In the genomic region with DNA sequence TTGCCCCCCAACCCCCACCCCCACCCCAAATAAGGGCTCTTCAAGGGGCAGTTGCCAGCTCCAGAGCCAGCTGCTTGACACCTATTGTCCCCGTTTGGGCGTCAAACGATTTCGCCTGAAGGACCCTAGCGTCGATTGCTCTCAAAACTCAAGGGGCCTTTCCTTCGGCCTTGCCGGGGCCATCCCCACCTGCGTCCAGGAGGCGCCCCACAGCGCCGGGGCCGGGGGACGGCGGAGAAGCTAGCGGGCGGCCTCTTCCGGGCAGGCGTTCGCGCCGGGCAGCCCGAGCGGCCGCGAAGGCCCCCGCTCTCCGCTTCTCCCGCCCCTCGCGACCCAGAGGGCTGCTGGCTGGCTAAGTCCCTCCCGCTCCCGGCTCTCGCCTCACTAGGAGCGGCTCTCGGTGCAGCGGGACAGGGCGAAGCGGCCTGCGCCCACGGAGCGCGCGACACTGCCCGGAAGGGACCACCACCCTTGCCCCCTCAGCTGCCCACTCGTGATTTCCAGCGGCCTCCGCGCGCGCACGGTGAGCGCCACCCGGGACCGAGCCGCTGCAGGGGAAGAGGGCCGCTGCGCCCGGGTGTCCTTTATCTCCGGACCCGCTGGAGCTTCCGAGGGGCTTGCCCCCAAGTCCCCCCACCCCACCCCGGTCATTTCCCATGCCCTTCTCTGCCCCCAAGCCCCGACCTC, we compare ENCODE assay signal across 9 cellular contexts. TPM values are rescaled to one million over a fixed set of nuclear protein-coding genes. Genes with fewer than 3 reads are reported as not detected.
DNase-seq lines count a peak whose midpoint lies in the region; ATAC-seq, FAIRE-seq and TF ChIP-seq lines count a peak whose summit lies in the region.
"Had no signal": no experiment of that assay in that cellular context is flagged by ENCODE, and none has a peak within 500 bp of the region (broad histone marks: within the 10 kb centered on the region; RNA-seq: fewer than 3 reads in every experiment).

A gene with protein sequence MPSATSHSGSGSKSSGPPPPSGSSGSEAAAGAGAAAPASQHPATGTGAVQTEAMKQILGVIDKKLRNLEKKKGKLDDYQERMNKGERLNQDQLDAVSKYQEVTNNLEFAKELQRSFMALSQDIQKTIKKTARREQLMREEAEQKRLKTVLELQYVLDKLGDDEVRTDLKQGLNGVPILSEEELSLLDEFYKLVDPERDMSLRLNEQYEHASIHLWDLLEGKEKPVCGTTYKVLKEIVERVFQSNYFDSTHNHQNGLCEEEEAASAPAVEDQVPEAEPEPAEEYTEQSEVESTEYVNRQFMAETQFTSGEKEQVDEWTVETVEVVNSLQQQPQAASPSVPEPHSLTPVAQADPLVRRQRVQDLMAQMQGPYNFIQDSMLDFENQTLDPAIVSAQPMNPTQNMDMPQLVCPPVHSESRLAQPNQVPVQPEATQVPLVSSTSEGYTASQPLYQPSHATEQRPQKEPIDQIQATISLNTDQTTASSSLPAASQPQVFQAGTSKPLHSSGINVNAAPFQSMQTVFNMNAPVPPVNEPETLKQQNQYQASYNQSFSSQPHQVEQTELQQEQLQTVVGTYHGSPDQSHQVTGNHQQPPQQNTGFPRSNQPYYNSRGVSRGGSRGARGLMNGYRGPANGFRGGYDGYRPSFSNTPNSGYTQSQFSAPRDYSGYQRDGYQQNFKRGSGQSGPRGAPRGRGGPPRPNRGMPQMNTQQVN (plus strand): TSS at position 383 of the 687 bp plus-strand sequence. CDS start 690 bp downstream, outside the sequence.

- 1% methylated on average over 28 of the region's 64 CpGs for WGBS in A549 (ENCODE audit: missing lambda C conversion rate)
- 0 to 1% (median 0%) methylated on average over 28 to 64 of the region's 64 CpGs for WGBS in small intestine, 3 donors

- peak in 1 of 2 experiments; percentile 36; a peak in 1 of 5 replicates for TF ChIP-seq EP300 in A549 (IDR thresholded peaks at IDR 0.05)

- intact Hi-C loops in breast epithelium (cut with DNase I; ENCODE audit: low total_unique reads), result loop anchor here (1.0 kb wide), 1 partner anchor 57 kb away; no protein-coding TSS in a partner anchor

- peak; percentile 75 for TF ChIP-seq POLR2A in A549 (IDR thresholded peaks at IDR 0.05; ENCODE audit: low read length)
- no peak for TF ChIP-seq POLR2A in breast epithelium (IDR thresholded peaks at IDR 0.05)

- H3K4me3 ChIP-seq in A549, result peak within 1 kb of the TSS; percentile 91
- H3K4me3 ChIP-seq in WERI-Rb-1 (ENCODE audit: low read depth, low read length), result peak within 1 kb of the TSS; percentile 99
- peak within 1 kb of the TSS; percentile 79 to 99 (median 88) for H3K4me3 ChIP-seq in breast epithelium
- peak within 1 kb of the TSS; percentile 95 to 98 for H3K4me3 ChIP-seq in small intestine (ENCODE audit: low read depth in 1 of 2, low read length in 2 of 2)

- H3K27me3 ChIP-seq in WERI-Rb-1 (ENCODE audit: insufficient read depth, low read depth, severe bottlenecking), result no peaks in the 10 kb centered on the region
- H3K27me3 ChIP-seq in breast epithelium, result no peaks in the 10 kb centered on the region
- H3K27me3 ChIP-seq in small intestine (ENCODE audit: control insufficient read depth in 2 of 2, insufficient read depth in 2 of 2, low read length in 2 of 2), result no peaks in the 10 kb centered on the region

- no peak for TF ChIP-seq RAD21 in A549 (conservative IDR thresholded peaks at IDR 0.05 in 1 of 2, IDR thresholded peaks at IDR 0.05 in 1 of 2)

- POLR2A ChIA-PET in A549 (lab: Yijun Ruan, JAX), result interaction anchor here (0.6 to 1.8 kb wide), 13 partner anchors 8 to 1400 kb away, joined by 3 to 11 read pairs (median 4); partner anchors contain the start of gene NAT10

- H3K27ac ChIP-seq in A549, result peak within 1 kb of the TSS; percentile 98 to 100
- peak within 1 kb of the TSS; percentile 100 for H3K27ac ChIP-seq in WERI-Rb-1
- H3K27ac ChIP-seq in breast epithelium, result peak within 1 kb of the TSS; percentile 98 to 100
- H3K27ac ChIP-seq in small intestine (ENCODE audit: low read depth in 1 of 2, low read length in 1 of 2), result peak within 1 kb of the TSS; percentile 97 to 100

- DNase-seq in A549 (ENCODE audit: low read depth in 1 of 2, low spot score in 1 of 2), result peak; percentile 89 to 94
- DNase-seq in NCI-H2227 (lab: John Stamatoyannopoulos, UW; ENCODE audit: unreplicated experiment), result peak; percentile 95
- DNase-seq in WERI-Rb-1, result peak; percentile 97
- peak; percentile 73 to 83 for DNase-seq in breast epithelium (ENCODE audit: low spot score in 2 of 2)
- peak; percentile 91 for DNase-seq in iPS-NIHi11 (ENCODE audit: low spot score)
- DNase-seq in small intestine, result peak; percentile 88

- H3K4me1 ChIP-seq in A549 (peaks cover 32% of the 10 kb centered on the region), breast epithelium (peaks cover 0 to 3% of the 10 kb centered on the region in 2 donors), small intestine (ENCODE audit: control insufficient read depth in 2 of 2, insufficient read depth in 1 of 2, low read depth in 1 of 2, low read length in 1 of 2) (peaks cover 1 to 12% of the 10 kb centered on the region in 2 donors)

- TF ChIP-seq CTCF in A549 (IDR thresholded peaks at IDR 0.05) (no peak), WERI-Rb-1 (IDR thresholded peaks at IDR 0.05; ENCODE audit: low read depth, low read length) (no peak), breast epithelium (IDR thresholded peaks at IDR 0.05) (no peak)

- peak within 1 kb of the TSS; percentile 85 for H3K4me2 ChIP-seq in A549

- peak; percentile 81 to 91 for ATAC-seq in A549
- peak; percentile 51 for ATAC-seq in GM18873 (IDR thresholded peaks at IDR 0.05; ENCODE audit: low FRiP score, unreplicated experiment)
- peak; percentile 42 for ATAC-seq in HG03139 (IDR thresholded peaks at IDR 0.05; ENCODE audit: unreplicated experiment)

- no peak for FAIRE-seq in A549 (lab: Jason Lieb, UNC)
- FAIRE-seq in small intestine (lab: Jason Lieb, UNC), result no peak
- FAIRE-seq: G401.6 had no signal

- H3K36me3 ChIP-seq in WERI-Rb-1 (peaks cover 44% of the 10 kb centered on the region), breast epithelium (no peaks in the 10 kb centered on the region), small intestine (ENCODE audit: control insufficient read depth in 2 of 2, insufficient read depth in 2 of 2, low read length in 2 of 2) (peaks cover 2 to 4% of the 10 kb centered on the region in 2 donors)

- CTCF ChIA-PET in A549 (lab: Yijun Ruan, JAX), result interaction anchor here (0.6 to 3.1 kb wide), 7 partner anchors 13 to 611 kb away, joined by 3 to 13 read pairs (median 3); no protein-coding TSS in a partner anchor

- H3K9me3 ChIP-seq in A549, result no peaks in the 10 kb centered on the region
- H3K9me3 ChIP-seq in WERI-Rb-1 (ENCODE audit: severe bottlenecking), result no peaks in the 10 kb centered on the region
- H3K9me3 ChIP-seq in breast epithelium, result no peaks in the 10 kb centered on the region
- H3K9me3 ChIP-seq in small intestine (ENCODE audit: control insufficient read depth, low read depth), result no peaks in the 10 kb centered on the region

TF ChIP-seq in A549, 52 proteins besides CTCF, POLR2A, EP300 and RAD21:
- TF ChIP-seq FOSB (CRISPR knock-in tag; IDR thresholded peaks at IDR 0.05), result no peak
- no peak for TF ChIP-seq RARB (CRISPR knock-in tag; IDR thresholded peaks at IDR 0.05)
- TF ChIP-seq EHF (CRISPR knock-in tag; IDR thresholded peaks at IDR 0.05), result no peak
- no peak for TF ChIP-seq NR3C1 (IDR thresholded peaks at IDR 0.05)
- TF ChIP-seq POLR2AphosphoS2 (conservative IDR thresholded peaks at IDR 0.05; ENCODE audit: low read length), result no peak
- no peak for TF ChIP-seq HOXB13 (CRISPR knock-in tag; IDR thresholded peaks at IDR 0.05; ENCODE audit: low read depth)
- TF ChIP-seq NFE2L2 (conservative IDR thresholded peaks at IDR 0.05; ENCODE audit: low read length), result no peak
- TF ChIP-seq HOXB5 (CRISPR knock-in tag; IDR thresholded peaks at IDR 0.05), result no peak; the same call in 1 of the 2 replicates
- TF ChIP-seq CHD4 (IDR thresholded peaks at IDR 0.05; ENCODE audit: borderline replicate concordance), result no peak
- peak; percentile 68; the same call in 1 of the 2 replicates for TF ChIP-seq PHF8 (IDR thresholded peaks at IDR 0.05; ENCODE audit: borderline replicate concordance, low read depth)
- peak; percentile 53; the same call in 1 of the 2 replicates for TF ChIP-seq TFCP2L1 (CRISPR knock-in tag; IDR thresholded peaks at IDR 0.05)
- no peak for TF ChIP-seq FOXS1 (CRISPR knock-in tag; IDR thresholded peaks at IDR 0.05)
- TF ChIP-seq RNF2 (IDR thresholded peaks at IDR 0.05; ENCODE audit: borderline replicate concordance, low read depth), result no peak
- peak; percentile 67 to 95; a peak in 4 of 5 replicates for TF ChIP-seq JUN (IDR thresholded peaks at IDR 0.05)
- no peak for TF ChIP-seq HDAC2 (IDR thresholded peaks at IDR 0.05)
- TF ChIP-seq, protein P1, sequence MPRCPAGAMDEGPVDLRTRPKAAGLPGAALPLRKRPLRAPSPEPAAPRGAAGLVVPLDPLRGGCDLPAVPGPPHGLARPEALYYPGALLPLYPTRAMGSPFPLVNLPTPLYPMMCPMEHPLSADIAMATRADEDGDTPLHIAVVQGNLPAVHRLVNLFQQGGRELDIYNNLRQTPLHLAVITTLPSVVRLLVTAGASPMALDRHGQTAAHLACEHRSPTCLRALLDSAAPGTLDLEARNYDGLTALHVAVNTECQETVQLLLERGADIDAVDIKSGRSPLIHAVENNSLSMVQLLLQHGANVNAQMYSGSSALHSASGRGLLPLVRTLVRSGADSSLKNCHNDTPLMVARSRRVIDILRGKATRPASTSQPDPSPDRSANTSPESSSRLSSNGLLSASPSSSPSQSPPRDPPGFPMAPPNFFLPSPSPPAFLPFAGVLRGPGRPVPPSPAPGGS (IDR thresholded peaks at IDR 0.05), result peak; percentile 78; the same call in 2 of the 3 replicates
- peak; percentile 49; the same call in 1 of the 2 replicates for TF ChIP-seq MAX (IDR thresholded peaks at IDR 0.05)

RNA-seq across cellular contexts. Expression of the gene that starts here (rescaled TPM):
- polyA plus RNA-seq in A549 (2011; rRNA removed), result 224 and 255 TPM in 2 replicates
- 65.3 and 85.5 TPM in 2 replicates for polyA plus RNA-seq in A549 (2012; cell fraction: cytosol; rRNA removed)
- 86.8 and 107 TPM in 2 replicates for polyA plus RNA-seq in A549 (2012; cell fraction: nucleus; rRNA removed)
- 159 to 178 TPM (median 165 TPM) in 3 replicates for polyA plus RNA-seq in A549 (2017; fragmentation: RNase III; extraction: RNeasy Plus Mini Kit Qiagen cat#74134 plus additional on column Dnase treatment)
- polyA minus RNA-seq in A549 (2011; rRNA and poly(A)+ RNA removed), result 349 and 390 TPM in 2 replicates
- 100 to 1,000 TPM; 148 to 198 (median 167) TPM for total RNA-seq in breast epithelium
- polyA plus RNA-seq in small intestine, result 100 to 1,000 TPM in 1 of 3 donors, 10 to 100 TPM in 2; 54.0 to 102 (median 66.6) TPM

Comparison
In these comparisons a context has a peak if more than half of its experiments do, and no peak if none do; other contexts are left out.
1. Peak in every context shown above with its lines: DNase-seq, ATAC-seq, H3K4me3 ChIP-seq and H3K27ac ChIP-seq.